Comparison of ENCODE assay signal across 9 cellular contexts in genomic region chr11:64877390-64878222, GRCh38. TPM values are rescaled to one million over a fixed set of nuclear protein-coding genes. Genes with fewer than 3 reads are reported as not detected.
DNase-seq lines count a peak whose midpoint lies in the region; ATAC-seq, FAIRE-seq and TF ChIP-seq lines count a peak whose summit lies in the region.
"Had no signal": no experiment of that assay in that cellular context is flagged by ENCODE, and none has a peak within 500 bp of the region (broad histone marks: within the 10 kb centered on the region; RNA-seq: fewer than 3 reads in every experiment).

No MANE protein-coding gene starts in this region.

- CTCF ChIA-PET in IMR-90 (lab: Yijun Ruan, JAX): interaction anchor here (0.7 to 2.7 kb wide), 5 partner anchors 9 to 31 kb away, joined by 3 to 12 read pairs (median 4); no protein-coding TSS in a partner anchor
- CTCF ChIA-PET in GM12878 (lab: Yijun Ruan, JAX): interaction anchor here (1.2 to 30.0 kb wide), 7 partner anchors 11 to 233 kb away, joined by 3 to 1208 read pairs (median 3); partner anchors contain the start of gene CDC42BPG

- H3K9ac ChIP-seq in IMR-90 (ENCODE audit: low read depth, low read length) (peak overlapping the region; percentile 94), GM12878 (ENCODE audit: control insufficient read depth, insufficient read depth, low read length) (peak overlapping the region; percentile 88)

- H3K36me3 ChIP-seq in IMR-90 (ENCODE audit: control insufficient read depth, insufficient read depth, low read length): peaks cover 23% of the 10 kb centered on the region
- H3K36me3 ChIP-seq in GM12878 (ENCODE audit: control insufficient read depth in 2 of 2, insufficient read depth in 2 of 2, low read length in 1 of 2): peaks cover 0 to 10% of the 10 kb centered on the region in 2 experiments; a peak in 3 of 4 replicates
- no peaks in the 10 kb centered on the region for H3K36me3 ChIP-seq in right lobe of liver
- peaks cover 10 to 14% of the 10 kb centered on the region in 2 donors for H3K36me3 ChIP-seq in thyroid gland

- dilution Hi-C loops in IMR-90 (cut with HindIII; ENCODE audit: low sequenced_read_pairs, unreplicated experiment): no loop called here

- H3K79me1 ChIP-seq in IMR-90 (ENCODE audit: low read depth in 1 of 2, low read length in 2 of 2): peaks cover 6 to 49% of the 10 kb centered on the region in 2 experiments; a peak in 3 of 4 replicates

- peak overlapping the region; percentile 96 for H2AK5ac ChIP-seq in IMR-90 (ENCODE audit: low read depth, low read length)

- H4K8ac ChIP-seq in IMR-90 (ENCODE audit: low read depth in 2 of 2, low read length in 2 of 2): peak overlapping the region; percentile 28 to 74; a peak in 3 of 4 replicates

- H3K23ac ChIP-seq in IMR-90 (ENCODE audit: low read depth, low read length): peak overlapping the region; percentile 93

- no peaks in the 10 kb centered on the region for H3K9me3 ChIP-seq in IMR-90 (ENCODE audit: control insufficient read depth, insufficient read depth, low read length)
- H3K9me3 ChIP-seq in GM12878 (replicated peaks; ENCODE audit: control insufficient read depth, insufficient read depth, low read length): no peaks in the 10 kb centered on the region
- H3K9me3 ChIP-seq in right lobe of liver: no peaks in the 10 kb centered on the region
- H3K9me3 ChIP-seq in thyroid gland: no peaks in the 10 kb centered on the region

- no peak for FAIRE-seq in GM12878 (lab: Jason Lieb, UNC)
- FAIRE-seq: colon had no signal

- peak overlapping the region; percentile 49; the same call in 1 of the 2 replicates for H2BK20ac ChIP-seq in IMR-90 (ENCODE audit: low read depth, low read length)

- DNase-seq in NCI-H345 (lab: John Stamatoyannopoulos, UW): peak; percentile 40
- no peak for DNase-seq in NCI-H345 treated with DMSO at 0.1 percent for 48 hours (lab: John Stamatoyannopoulos, UW; ENCODE audit: unreplicated experiment)
- DNase-seq in IMR-90: no peak
- no peak for DNase-seq in GM12878 (ENCODE audit: low read depth, low spot score)
- DNase-seq in right lobe of liver: peak in 1 of 3 donors; percentile 55
- peak in 1 of 2 donors; percentile 15 for DNase-seq in thyroid gland

- TF ChIP-seq RAD21 in IMR-90 (IDR thresholded peaks at IDR 0.05; ENCODE audit: low read length) (no peak), GM12878 (IDR thresholded peaks at IDR 0.05; ENCODE audit: insufficient read depth, low read depth, low read length) (0 out of 2 replicates have a peak, but pooled peaks have one; percentile 4)

- H2AK9ac ChIP-seq in IMR-90 (replicated peaks; ENCODE audit: low read depth, low read length, poor library complexity): peak overlapping the region; percentile 99

- peaks cover 47% of the 10 kb centered on the region for H4K20me1 ChIP-seq in IMR-90 (ENCODE audit: insufficient read depth, low read length)
- H4K20me1 ChIP-seq in GM12878 (ENCODE audit: control insufficient read depth, insufficient read depth): peaks cover 3% of the 10 kb centered on the region; the same call in 1 of the 2 replicates

- H3K27ac ChIP-seq in IMR-90 (ENCODE audit: insufficient read depth, low read length) (peak overlapping the region; percentile 84), GM12878 (ENCODE audit: control insufficient read depth, insufficient read depth) (peak overlapping the region; percentile 84), right lobe of liver (peak overlapping the region; percentile 32 to 47 (median 47)), thyroid gland (peak overlapping the region; percentile 9 to 80 (median 77))

- RAD21 ChIA-PET in GM12878 (lab: Charles Lee; ENCODE audit: unreplicated experiment): interaction anchor here (0.7 to 12.5 kb wide), 4 partner anchors 10 to 136 kb away, joined by 3 to 253 read pairs (median 112); partner anchors contain the start of gene ARL2

- H4K5ac ChIP-seq in IMR-90 (ENCODE audit: low read depth, low read length): peak overlapping the region; percentile 60; the same call in 1 of the 2 replicates

- peak overlapping the region; percentile 24; the same call in 1 of the 3 replicates for H2BK15ac ChIP-seq in IMR-90 (ENCODE audit: low read depth, low read length)

- H3K4me1 ChIP-seq in IMR-90 (ENCODE audit: control insufficient read depth, insufficient read depth, low read length) (peaks cover 15% of the 10 kb centered on the region), GM12878 (ENCODE audit: control insufficient read depth, insufficient read depth, low read length) (peaks cover 39% of the 10 kb centered on the region), right lobe of liver (peaks cover 3 to 49% (median 20%) of the 10 kb centered on the region in 4 donors), thyroid gland (peaks cover 37 to 38% of the 10 kb centered on the region in 2 donors)

- peak overlapping the region; percentile 63 for H3K18ac ChIP-seq in IMR-90 (ENCODE audit: low read depth, low read length)

- peak overlapping the region; percentile 96 for H3K4ac ChIP-seq in IMR-90 (ENCODE audit: low read depth, low read length)

- peak in 1 of 2 experiments; percentile 62; a peak in 3 of 4 replicates for TF ChIP-seq EP300 in GM12878 (IDR thresholded peaks at IDR 0.05; ENCODE audit: borderline replicate concordance in 1 of 2, control insufficient read depth in 1 of 2, low read depth in 2 of 2, low read length in 2 of 2)

- ATAC-seq in IMR-90 (ENCODE audit: low read depth) (peak; percentile 1), GM12878 (peak; percentile 34), right lobe of liver (peak in 2 of 4 donors; percentile 2), GM21737 (IDR thresholded peaks at IDR 0.05; ENCODE audit: unreplicated experiment) (no peak), GM21528 (IDR thresholded peaks at IDR 0.05; ENCODE audit: low FRiP score, unreplicated experiment) (no peak)

- H3K9me1 ChIP-seq in IMR-90 (ENCODE audit: insufficient read depth, low read length): peaks cover 19% of the 10 kb centered on the region

- peak overlapping the region; percentile 90 for H3K4me2 ChIP-seq in IMR-90 (ENCODE audit: low read depth, low read length)
- peak overlapping the region; percentile 92 for H3K4me2 ChIP-seq in GM12878 (ENCODE audit: control insufficient read depth, insufficient read depth)

- SMC1A ChIA-PET in GM12878 (lab: Charles Lee; ENCODE audit: uncharacterized antibody, unreplicated experiment): interaction anchor here (11.5 kb wide), 2 partner anchors 16 to 27 kb away, joined by 226 to 227 read pairs; no protein-coding TSS in a partner anchor

- peak overlapping the region; percentile 95 for H3K4me3 ChIP-seq in IMR-90 (ENCODE audit: insufficient read depth, low read depth, low read length)
- H3K4me3 ChIP-seq in GM12878: peak overlapping the region; percentile 89
- peak overlapping the region; percentile 77 to 87 (median 79) for H3K4me3 ChIP-seq in right lobe of liver
- peak overlapping the region; percentile 75 to 97 (median 97) for H3K4me3 ChIP-seq in thyroid gland (replicated peaks in 1 of 3)

- peak overlapping the region; percentile 61 for H2BK120ac ChIP-seq in IMR-90 (ENCODE audit: low read depth, low read length)

- peak overlapping the region; percentile 95 for H3K14ac ChIP-seq in IMR-90 (replicated peaks; ENCODE audit: low read depth, low read length)

- H3K27me3 ChIP-seq in IMR-90 (ENCODE audit: control insufficient read depth, insufficient read depth, low read length) (no peaks in the 10 kb centered on the region), GM12878 (replicated peaks in 1 of 2; ENCODE audit: control insufficient read depth in 2 of 2, insufficient read depth in 2 of 2, low read length in 1 of 2) (no peaks in the 10 kb centered on the region), right lobe of liver (no peaks in the 10 kb centered on the region), thyroid gland (no peaks in the 10 kb centered on the region)

- TF ChIP-seq CTCF in IMR-90 (conservative IDR thresholded peaks at IDR 0.05; ENCODE audit: low read depth, low read length) (no peak), GM12878 (IDR thresholded peaks at IDR 0.05 in 2 of 3, conservative IDR thresholded peaks at IDR 0.05 in 1 of 3; ENCODE audit: control insufficient read depth in 2 of 3, extremely low read depth in 1 of 3, insufficient read depth in 1 of 3, low read depth in 3 of 3, low read length in 3 of 3) (no peak), right lobe of liver (IDR thresholded peaks at IDR 0.05) (no peak), thyroid gland (IDR thresholded peaks at IDR 0.05) (no peak)

- in situ Hi-C loops in IMR-90 (cut with MboI; ENCODE audit: low sequenced_read_pairs): no loop called here
- in situ Hi-C loops in GM12878 (cut with MboI): no loop called here

- H2BK5ac ChIP-seq in IMR-90 (ENCODE audit: low read depth, low read length, poor library complexity, severe bottlenecking): peak overlapping the region; percentile 90

- TF ChIP-seq POLR2A in IMR-90 (IDR thresholded peaks at IDR 0.05; ENCODE audit: low read depth, low read length): no peak; the same call in none of the 2 replicates
- TF ChIP-seq POLR2A in GM12878 (IDR thresholded peaks at IDR 0.05; ENCODE audit: low read depth, low read length): no peak; the same call in 1 of the 2 replicates
- TF ChIP-seq POLR2A in right lobe of liver (IDR thresholded peaks at IDR 0.05): no peak
- TF ChIP-seq POLR2A in thyroid gland (IDR thresholded peaks at IDR 0.05): no peak

- intact Hi-C loops in IMR-90 (cut with micrococcal nuclease) (loop anchor here (1.0 to 2.0 kb wide), 3 partner anchors 7 to 30 kb away; no protein-coding TSS in a partner anchor), GM12878 (cut with micrococcal nuclease; ENCODE audit: unreplicated experiment) (loop anchor here (2.0 to 10.0 kb wide), 4 partner anchors 19 to 837 kb away; partner anchors contain the start of genes KAT5 and MAP3K11), right lobe of liver (cut with DNase I) (no loop called here), thyroid gland (cut with DNase I) (no loop called here)

- POLR2A ChIA-PET in IMR-90 (lab: Charles Lee; ENCODE audit: unreplicated experiment) (interaction anchor here (0.6 to 1.5 kb wide), 4 partner anchors 9 to 75 kb away, joined by 3 to 6 read pairs (median 4); partner anchors contain the start of gene MAP4K2), GM12878 (lab: Charles Lee) (interaction anchor here (0.6 to 19.9 kb wide), 3 partner anchors 10 to 19 kb away, joined by 4 to 620 read pairs (median 19); no protein-coding TSS in a partner anchor)

- H2AFZ ChIP-seq in IMR-90 (replicated peaks; ENCODE audit: low read length, poor library complexity) (peak overlapping the region; percentile 93), GM12878 (ENCODE audit: control insufficient read depth, low read depth, low read length) (no peak overlapping the region)

- BruUV-seq in IMR-90 (replicated peaks; lab: Mats Ljungman, UMichigan) (no TSS peak), GM12878 (replicated peaks; lab: Mats Ljungman, UMichigan) (no TSS peak)

- 1% methylated on average over 17 of the region's 41 CpGs; no CpG with 5 or more reads in 1 of the 2 experiments for WGBS in IMR-90 (ENCODE audit: extremely low coverage in 2 of 2, insufficient read length in 1 of 2), 2 experiments
- 2% methylated on average over 41 of the region's 41 CpGs for WGBS in GM12878 (ENCODE audit: insufficient coverage, insufficient replicate concordance, low lambda C conversion rate, missing lambda C conversion rate)
- WGBS in right lobe of liver (ENCODE audit: insufficient coverage, low coverage, low lambda C conversion rate, missing lambda C conversion rate): 0% methylated on average over 6 of the region's 41 CpGs
- WGBS in thyroid gland, 2 donors: 0 to 1% methylated on average over 11 to 25 of the region's 41 CpGs

- H4K91ac ChIP-seq in IMR-90 (ENCODE audit: insufficient read depth, low read depth, low read length): peak overlapping the region; percentile 87

- H3K79me2 ChIP-seq in GM12878 (ENCODE audit: control insufficient read depth, insufficient read depth, low read length): peaks cover 65% of the 10 kb centered on the region

- peak overlapping the region; percentile 88 for H3K56ac ChIP-seq in IMR-90 (ENCODE audit: extremely low read depth, insufficient read depth, low read length)

RNA-seq across cellular contexts. Expression of gene EHD1, which starts 0.8 kb away (rescaled TPM):
- total RNA-seq in IMR-90 (2012; rRNA removed) (107 and 125 TPM in 2 replicates), GM12878 (2014; rRNA removed) (50.9 and 64.6 TPM in 2 replicates), GM12878 (2014; rRNA removed; fragmentation: Illumina TruSeq; extraction: Trizol) (24.3 and 24.5 TPM in 2 replicates), GM12878 (2021) (165 and 166 TPM in 2 replicates), right lobe of liver (10 to 100 TPM; 18.8 to 36.1 (median 26.3) TPM), thyroid gland (10 to 100 TPM; 53.5 to 90.7 (median 67.4) TPM)
- polyA plus RNA-seq in IMR-90 (2012; rRNA removed) (209 and 216 TPM in 2 replicates), GM12878 (2011; rRNA removed) (21.0 and 50.4 TPM in 2 replicates), GM12878 (2014; fragmentation: Illumina TruSeq; extraction: Trizol) (18.9 and 71.4 TPM in 2 replicates), GM12878 (2014; fragmentation: Nextera tagmentation; extraction: Ambion mirVana) (1 to 10 TPM; 1.0 to 2.2 TPM), GM12878 (2014; rRNA removed) (68.5 and 102 TPM in 2 replicates), GM12878 (2016; fragmentation: Nextera tagmentation; extraction: Ambion mirVana) (10 to 100 TPM; 88.1 to 97.5 TPM)
- 259 and 358 TPM in 2 replicates for polyA plus RNA-seq in IMR-90 (2012; cell fraction: cytosol; rRNA removed)
- 267 and 410 TPM in 2 replicates for polyA plus RNA-seq in IMR-90 (2012; cell fraction: nucleus; rRNA removed; ENCODE audit: low replicate concordance)
- total RNA-seq in GM12878 (2013; cell fraction: nucleolus; rRNA removed): 122 and 128 TPM in 2 replicates
- 43.3 TPM for polyA plus RNA-seq in GM12878 (2011; ENCODE audit: low read depth)
- polyA plus RNA-seq in GM12878 (2011; cell fraction: cytosol; rRNA removed): 79.0 and 83.3 TPM in 2 replicates
- polyA plus RNA-seq in GM12878 (2011; cell fraction: nucleus; rRNA removed): 107 and 190 TPM in 2 replicates
- polyA plus RNA-seq in GM12878 (2012): 112 and 125 TPM in 2 replicates
- 75.9 and 95.9 TPM in 2 replicates for polyA minus RNA-seq in GM12878 (2011; rRNA and poly(A)+ RNA removed)
- polyA minus RNA-seq in GM12878 (2011; cell fraction: cytosol; rRNA and poly(A)+ RNA removed): 32.5 and 39.8 TPM in 2 replicates
- polyA minus RNA-seq in GM12878 (2011; cell fraction: nucleus; rRNA and poly(A)+ RNA removed): 37.4 and 72.2 TPM in 2 replicates

RNA-seq across cellular contexts. Expression of gene CDC42BPG, which starts 33.2 kb away (rescaled TPM):
- total RNA-seq in IMR-90 (2012; rRNA removed) (under 0.01 TPM in 2 replicates), GM12878 (2014; rRNA removed) (0.11 and 1.3 TPM in 2 replicates), GM12878 (2014; rRNA removed; fragmentation: Illumina TruSeq; extraction: Trizol) (0.09 TPM in 2 replicates), GM12878 (2021) (0.36 and 0.45 TPM in 2 replicates), right lobe of liver (1 to 10 TPM in 1 of 6 experiments, under 1 TPM in 5; 0.63 to 1.1 (median 0.99) TPM), thyroid gland (10 to 100 TPM in 2 of 4 donors, 1 to 10 TPM in 2; 7.8 to 13.9 (median 10.2) TPM)
- polyA plus RNA-seq in IMR-90 (2012; rRNA removed) (0.10 and 0.12 TPM in 2 replicates), GM12878 (2011; rRNA removed) (0.04 and 0.12 TPM in 2 replicates), GM12878 (2014; fragmentation: Illumina TruSeq; extraction: Trizol) (0.03 and 0.46 TPM in 2 replicates), GM12878 (2014; fragmentation: Nextera tagmentation; extraction: Ambion mirVana) (under 1 TPM in 1 of 2 experiments, not detected in 1; 0.02 TPM), GM12878 (2014; rRNA removed) (0.44 and 0.53 TPM in 2 replicates), GM12878 (2016; fragmentation: Nextera tagmentation; extraction: Ambion mirVana) (under 1 TPM; 0.04 TPM)
- polyA plus RNA-seq in IMR-90 (2012; cell fraction: cytosol; rRNA removed): 0.04 and 0.12 TPM in 2 replicates
- 0.50 and 0.59 TPM in 2 replicates for polyA plus RNA-seq in IMR-90 (2012; cell fraction: nucleus; rRNA removed; ENCODE audit: low replicate concordance)
- total RNA-seq in GM12878 (2013; cell fraction: nucleolus; rRNA removed): 0.73 and 1.6 TPM in 2 replicates
- polyA plus RNA-seq in GM12878 (2011; ENCODE audit: low read depth): 0.10 TPM
- 0.10 and 0.13 TPM in 2 replicates for polyA plus RNA-seq in GM12878 (2011; cell fraction: cytosol; rRNA removed)
- polyA plus RNA-seq in GM12878 (2011; cell fraction: nucleus; rRNA removed): 0.48 and 0.92 TPM in 2 replicates
- polyA plus RNA-seq in GM12878 (2012): 0.22 and 0.45 TPM in 2 replicates
- polyA minus RNA-seq in GM12878 (2011; rRNA and poly(A)+ RNA removed): 0.05 TPM in 1 of 2 replicates, not detected in the other
- polyA minus RNA-seq in GM12878 (2011; cell fraction: cytosol; rRNA and poly(A)+ RNA removed): 0.13 TPM in 1 of 2 replicates, not detected in the other
- 0.19 and 0.24 TPM in 2 replicates for polyA minus RNA-seq in GM12878 (2011; cell fraction: nucleus; rRNA and poly(A)+ RNA removed)

RNA-seq across cellular contexts. Expression of gene ATG2A, which starts 39.4 kb away (rescaled TPM):
- total RNA-seq in IMR-90 (2012; rRNA removed) (3.2 and 3.6 TPM in 2 replicates), GM12878 (2014; rRNA removed) (7.4 and 10.2 TPM in 2 replicates), GM12878 (2014; rRNA removed; fragmentation: Illumina TruSeq; extraction: Trizol) (2.0 and 2.2 TPM in 2 replicates), GM12878 (2021) (16.5 and 19.0 TPM in 2 replicates), right lobe of liver (10 to 100 TPM; 26.4 to 42.9 (median 32.2) TPM), thyroid gland (10 to 100 TPM; 19.5 to 43.1 (median 36.7) TPM)
- polyA plus RNA-seq in IMR-90 (2012; rRNA removed) (10.5 and 12.7 TPM in 2 replicates), GM12878 (2011; rRNA removed) (0.65 and 2.3 TPM in 2 replicates), GM12878 (2014; fragmentation: Illumina TruSeq; extraction: Trizol) (0.52 and 2.4 TPM in 2 replicates), GM12878 (2014; fragmentation: Nextera tagmentation; extraction: Ambion mirVana) (under 1 TPM; 0.08 to 0.51 TPM), GM12878 (2014; rRNA removed) (7.2 and 13.2 TPM in 2 replicates), GM12878 (2016; fragmentation: Nextera tagmentation; extraction: Ambion mirVana) (1 to 10 TPM; 6.8 to 8.3 TPM)
- 6.8 and 14.5 TPM in 2 replicates for polyA plus RNA-seq in IMR-90 (2012; cell fraction: cytosol; rRNA removed)
- 27.8 and 85.6 TPM in 2 replicates for polyA plus RNA-seq in IMR-90 (2012; cell fraction: nucleus; rRNA removed; ENCODE audit: low replicate concordance)
- 33.5 and 35.5 TPM in 2 replicates for total RNA-seq in GM12878 (2013; cell fraction: nucleolus; rRNA removed)
- polyA plus RNA-seq in GM12878 (2011; ENCODE audit: low read depth): 3.9 TPM
- 3.6 and 4.5 TPM in 2 replicates for polyA plus RNA-seq in GM12878 (2011; cell fraction: cytosol; rRNA removed)
- polyA plus RNA-seq in GM12878 (2011; cell fraction: nucleus; rRNA removed): 27.0 and 30.1 TPM in 2 replicates
- 12.6 and 13.8 TPM in 2 replicates for polyA plus RNA-seq in GM12878 (2012)
- 5.6 and 6.2 TPM in 2 replicates for polyA minus RNA-seq in GM12878 (2011; rRNA and poly(A)+ RNA removed)
- 6.5 and 6.8 TPM in 2 replicates for polyA minus RNA-seq in GM12878 (2011; cell fraction: cytosol; rRNA and poly(A)+ RNA removed)
- polyA minus RNA-seq in GM12878 (2011; cell fraction: nucleus; rRNA and poly(A)+ RNA removed): 20.1 and 25.6 TPM in 2 replicates

RNA-seq across cellular contexts. Expression of gene PPP2R5B, which starts 46.9 kb away (rescaled TPM):
- total RNA-seq in IMR-90 (2012; rRNA removed) (6.4 and 6.5 TPM in 2 replicates), GM12878 (2014; rRNA removed) (2.8 and 3.3 TPM in 2 replicates), GM12878 (2014; rRNA removed; fragmentation: Illumina TruSeq; extraction: Trizol) (1.2 and 1.7 TPM in 2 replicates), GM12878 (2021) (4.7 and 4.9 TPM in 2 replicates), right lobe of liver (10 to 100 TPM in 1 of 6 experiments, 1 to 10 TPM in 5; 6.8 to 12.6 (median 8.9) TPM), thyroid gland (10 to 100 TPM; 14.8 to 30.1 (median 21.7) TPM)
- polyA plus RNA-seq in IMR-90 (2012; rRNA removed) (23.5 and 23.6 TPM in 2 replicates), GM12878 (2011; rRNA removed) (5.0 and 6.7 TPM in 2 replicates), GM12878 (2014; fragmentation: Illumina TruSeq; extraction: Trizol) (1.4 and 1.8 TPM in 2 replicates), GM12878 (2014; fragmentation: Nextera tagmentation; extraction: Ambion mirVana) (under 1 TPM; 0.08 to 0.11 TPM), GM12878 (2014; rRNA removed) (2.2 and 3.6 TPM in 2 replicates), GM12878 (2016; fragmentation: Nextera tagmentation; extraction: Ambion mirVana) (1 to 10 TPM; 1.7 to 3.1 TPM)
- polyA plus RNA-seq in IMR-90 (2012; cell fraction: cytosol; rRNA removed): 16.0 and 21.4 TPM in 2 replicates
- 43.3 and 68.3 TPM in 2 replicates for polyA plus RNA-seq in IMR-90 (2012; cell fraction: nucleus; rRNA removed; ENCODE audit: low replicate concordance)
- 8.1 and 8.8 TPM in 2 replicates for total RNA-seq in GM12878 (2013; cell fraction: nucleolus; rRNA removed)
- 8.8 TPM for polyA plus RNA-seq in GM12878 (2011; ENCODE audit: low read depth)
- polyA plus RNA-seq in GM12878 (2011; cell fraction: cytosol; rRNA removed): 6.8 and 7.2 TPM in 2 replicates
- 20.9 and 29.4 TPM in 2 replicates for polyA plus RNA-seq in GM12878 (2011; cell fraction: nucleus; rRNA removed)
- polyA plus RNA-seq in GM12878 (2012): 11.9 and 13.1 TPM in 2 replicates
- 4.2 and 4.8 TPM in 2 replicates for polyA minus RNA-seq in GM12878 (2011; rRNA and poly(A)+ RNA removed)
- 2.8 and 2.9 TPM in 2 replicates for polyA minus RNA-seq in GM12878 (2011; cell fraction: cytosol; rRNA and poly(A)+ RNA removed)
- polyA minus RNA-seq in GM12878 (2011; cell fraction: nucleus; rRNA and poly(A)+ RNA removed): 4.1 and 4.3 TPM in 2 replicates

RNA-seq across cellular contexts. Expression of gene GPHA2, which starts 58.1 kb away (rescaled TPM):
- total RNA-seq in IMR-90 (2012; rRNA removed) (not detected in 2 replicates), GM12878 (2014; rRNA removed) (not detected in 2 replicates), GM12878 (2014; rRNA removed; fragmentation: Illumina TruSeq; extraction: Trizol) (not detected in 2 replicates), GM12878 (2021) (not detected in 2 replicates), right lobe of liver (under 1 TPM in 1 of 6 experiments, not detected in 5; 0.46 TPM), thyroid gland (under 1 TPM in 1 of 4 donors, not detected in 3; 0.94 TPM)
- polyA plus RNA-seq in IMR-90 (2012; rRNA removed) (not detected in 2 replicates), GM12878 (2011; rRNA removed) (not detected in 2 replicates), GM12878 (2014; fragmentation: Illumina TruSeq; extraction: Trizol) (not detected in 2 replicates), GM12878 (2014; fragmentation: Nextera tagmentation; extraction: Ambion mirVana) (not detected), GM12878 (2014; rRNA removed) (not detected in 2 replicates), GM12878 (2016; fragmentation: Nextera tagmentation; extraction: Ambion mirVana) (not detected)
- polyA plus RNA-seq in IMR-90 (2012; cell fraction: cytosol; rRNA removed): 0.07 TPM in 1 of 2 replicates, not detected in the other
- polyA plus RNA-seq in IMR-90 (2012; cell fraction: nucleus; rRNA removed; ENCODE audit: low replicate concordance): not detected in 2 replicates
- not detected in 2 replicates for total RNA-seq in GM12878 (2013; cell fraction: nucleolus; rRNA removed)
- not detected for polyA plus RNA-seq in GM12878 (2011; ENCODE audit: low read depth)
- not detected in 2 replicates for polyA plus RNA-seq in GM12878 (2011; cell fraction: cytosol; rRNA removed)
- polyA plus RNA-seq in GM12878 (2011; cell fraction: nucleus; rRNA removed): not detected in 2 replicates
- not detected in 2 replicates for polyA plus RNA-seq in GM12878 (2012)
- not detected in 2 replicates for polyA minus RNA-seq in GM12878 (2011; rRNA and poly(A)+ RNA removed)
- polyA minus RNA-seq in GM12878 (2011; cell fraction: cytosol; rRNA and poly(A)+ RNA removed): not detected in 2 replicates
- polyA minus RNA-seq in GM12878 (2011; cell fraction: nucleus; rRNA and poly(A)+ RNA removed): not detected in 2 replicates

Comparison
In these comparisons a context has a peak if more than half of its experiments do, and no peak if none do; other contexts are left out.
1. ATAC-seq: peak in IMR-90 (single experiment) and GM12878 (single experiment); none in GM21737 (single experiment) and GM21528 (single experiment).
2. intact Hi-C loops: an anchor here in IMR-90 (1.0 to 2.0 kb wide) and GM12878 (2.0 to 10.0 kb wide); none called in right lobe of liver and thyroid gland.
3. Peak in every context shown above with its lines, with median percentiles within 50 percentile points of each other: H3K27ac ChIP-seq and H3K4me3 ChIP-seq.